7 cellular contexts compared by ENCODE assay signal in genomic region chr1:178189814-178190213, GRCh38.
DNase-seq lines count a peak whose midpoint lies in the region; ATAC-seq, FAIRE-seq and TF ChIP-seq lines count a peak whose summit lies in the region.

No MANE protein-coding gene starts in this region.

- no peak overlapping the region for H2AFZ ChIP-seq in smooth muscle cell (ENCODE audit: low read depth)

- H3K27ac ChIP-seq in smooth muscle cell (ENCODE audit: low read depth) (no peak overlapping the region), aorta (ENCODE audit: low read depth in 1 of 2, low read length in 2 of 2) (no peak overlapping the region)

- H3K36me3 ChIP-seq in smooth muscle cell (ENCODE audit: low read depth), result no peaks in the 10 kb centered on the region
- H3K36me3 ChIP-seq in aorta (ENCODE audit: control insufficient read depth in 1 of 2, insufficient read depth in 2 of 2, low read length in 1 of 2), result no peaks in the 10 kb centered on the region

- H3K4me1 ChIP-seq in smooth muscle cell (ENCODE audit: low read depth), result no peaks in the 10 kb centered on the region
- peaks cover 2% of the 10 kb centered on the region in 2 donors for H3K4me1 ChIP-seq in aorta (ENCODE audit: control insufficient read depth in 1 of 2, insufficient read depth in 2 of 2, low read length in 2 of 2)

- no peaks in the 10 kb centered on the region for H3F3A ChIP-seq in smooth muscle cell (ENCODE audit: low read depth)

- 40% methylated on average over 3 of the region's 3 CpGs for WGBS in smooth muscle cell (ENCODE audit: low lambda C conversion rate)
- WGBS in aorta, 2 donors, result 77 to 79% methylated on average over 3 of the region's 3 CpGs

- no peak overlapping the region for H3K4me2 ChIP-seq in smooth muscle cell

- intact Hi-C loops in aorta (cut with DNase I), result loop anchor here in 1 of 2 donors (10.0 kb wide), 1 partner anchor 155 kb away; no protein-coding TSS in a partner anchor

- peak; percentile 23 for TF ChIP-seq CTCF in smooth muscle cell (IDR thresholded peaks at IDR 0.05; ENCODE audit: borderline replicate concordance, insufficient read depth, poor library complexity, severe bottlenecking)

- DNase-seq in GM12892 (ENCODE audit: insufficient read length) (peak; percentile 0), OCI-M1 (lab: John Stamatoyannopoulos, UW) (peak; percentile 69), foreskin melanocyte (peak; percentile 46), smooth muscle cell (lab: John Stamatoyannopoulos, UW; ENCODE audit: unreplicated experiment) (no peak), cerebellar nuclear complex (lab: John Stamatoyannopoulos, UW) (no peak), aorta (no peak)

- no peak for TF ChIP-seq POLR2A in GM12892 (IDR thresholded peaks at IDR 0.05; ENCODE audit: low read depth, low read length)

- no peak overlapping the region for H3K9ac ChIP-seq in smooth muscle cell (ENCODE audit: low read depth)

- peaks cover 63% of the 10 kb centered on the region for H4K20me1 ChIP-seq in smooth muscle cell (ENCODE audit: low read depth)

- no peak for FAIRE-seq in GM12892 (lab: Jason Lieb, UNC)

- H3K4me3 ChIP-seq in smooth muscle cell (no peak overlapping the region), aorta (ENCODE audit: low read length in 2 of 2) (no peak overlapping the region)

- H3K27me3 ChIP-seq in smooth muscle cell (ENCODE audit: low read depth) (no peaks in the 10 kb centered on the region), aorta (ENCODE audit: control insufficient read depth in 1 of 2, insufficient read depth in 2 of 2, low read length in 1 of 2) (no peaks in the 10 kb centered on the region)

- H3K9me3 ChIP-seq in smooth muscle cell (replicated peaks; ENCODE audit: low read depth) (no peaks in the 10 kb centered on the region), aorta (ENCODE audit: control insufficient read depth, low read length) (no peaks in the 10 kb centered on the region)

- H3K79me2 ChIP-seq in smooth muscle cell (ENCODE audit: low read depth), result peaks cover 43% of the 10 kb centered on the region

- ATAC-seq in HG03139 (IDR thresholded peaks at IDR 0.05; ENCODE audit: unreplicated experiment) (peak; percentile 74), aorta (ENCODE audit: low FRiP score) (no peak)

Comparison
In these comparisons a context has a peak if more than half of its experiments do, and no peak if none do; other contexts are left out.
1. DNase-seq: peak in GM12892 (single experiment), OCI-M1 (single experiment) and foreskin melanocyte (single experiment); none in smooth muscle cell (single experiment), cerebellar nuclear complex (0 of 2) and aorta (0 of 2).